ENCODE assay signal across 25 cellular contexts in genomic region chr3:73470851-73471250, GRCh38.
DNase-seq lines count a peak whose midpoint lies in the region; ATAC-seq and TF ChIP-seq lines count a peak whose summit lies in the region.
"Had no signal": no experiment of that assay in that cellular context is flagged by ENCODE, and none has a peak within 500 bp of the region (broad histone marks: within the 10 kb centered on the region; RNA-seq: fewer than 3 reads in every experiment).

No MANE protein-coding gene starts in this region.

- ATAC-seq in GM18907 (IDR thresholded peaks at IDR 0.05; ENCODE audit: unreplicated experiment) (no peak), GM18870 (IDR thresholded peaks at IDR 0.05; ENCODE audit: unreplicated experiment) (no peak)
- ATAC-seq: CD8-positive, alpha-beta T cell; HepG2; Panc1 had no signal

- no peaks in the 10 kb centered on the region for H3K9me3 ChIP-seq in HEK293 (ENCODE audit: control insufficient read depth, insufficient read depth, low read depth, low read length)
- H3K9me3 ChIP-seq in stomach smooth muscle (ENCODE audit: control insufficient read depth in 2 of 2, low read length in 2 of 2): no peaks in the 10 kb centered on the region
- H3K9me3 ChIP-seq: Caco-2 had no signal

- no peaks in the 10 kb centered on the region for H3K4me1 ChIP-seq in HEK293 (ENCODE audit: control insufficient read depth, insufficient read depth, low read length)
- H3K4me1 ChIP-seq in stomach smooth muscle (ENCODE audit: control insufficient read depth, insufficient read depth, low read length): peaks cover 21% of the 10 kb centered on the region

- POLR2A ChIA-PET in HEK293 (lab: Yijun Ruan, JAX): no interaction called here
- POLR2A ChIA-PET in RWPE1 (lab: Yijun Ruan, JAX; ENCODE audit: low non-redundant PET): no interaction called here

- DNase-seq in DMS 273 (lab: John Stamatoyannopoulos, UW; ENCODE audit: unreplicated experiment) (peak; percentile 15), DMS 273 treated with DMSO at 0.1 percent for 48 hours (lab: John Stamatoyannopoulos, UW) (no peak), NCI-H748 treated with DMSO at 0.1 percent for 48 hours (lab: John Stamatoyannopoulos, UW) (peak; percentile 22), RWPE1 (ENCODE audit: low spot score) (no peak)
- DNase-seq: Caco-2; CD8-positive, alpha-beta T cell; DMS153; DND-41; HCEC 1CT; Karpas-422; NCI-H1694; NCI-H2029 treated with DMSO at 0.1 percent for 48 hours; NCI-H2171; NCI-H226; NCI-H510A treated with DMSO at 0.1 percent for 48 hours; SHP77 treated with DMSO at 0.1 percent for 48 hours; T-helper 1 cell had no signal

- no peak overlapping the region for H3K9ac ChIP-seq in stomach smooth muscle (ENCODE audit: low read length in 2 of 2)

- TF ChIP-seq CTCF in HEK293 (tag by site-specific recombination; IDR thresholded peaks at IDR 0.05) (no peak), RWPE1 (conservative IDR thresholded peaks at IDR 0.05; ENCODE audit: low read depth) (no peak)

- no peaks in the 10 kb centered on the region for H3K36me3 ChIP-seq in HEK293 (ENCODE audit: control insufficient read depth in 2 of 2, insufficient read depth in 1 of 2, low read length in 2 of 2)
- H3K36me3 ChIP-seq in stomach smooth muscle (ENCODE audit: control insufficient read depth in 2 of 2, insufficient read depth in 2 of 2, low read length in 2 of 2): no peaks in the 10 kb centered on the region

- no peak overlapping the region for H3K4me3 ChIP-seq in HEK293 (ENCODE audit: low read depth, low read length)
- no peak overlapping the region for H3K4me3 ChIP-seq in stomach smooth muscle (ENCODE audit: low read length in 2 of 2)

- H3K27ac ChIP-seq in HEK293 (ENCODE audit: extremely low read depth, low read depth, low read length) (no peak overlapping the region), stomach smooth muscle (ENCODE audit: low read length) (peak overlapping the region; percentile 60), RWPE1 (no peak overlapping the region)
- H3K27ac ChIP-seq: 22Rv1, C4-2B had no signal

- CTCF ChIA-PET in HEK293 (lab: Yijun Ruan, JAX): no interaction called here
- CTCF ChIA-PET in RWPE1 (lab: Yijun Ruan, JAX): no interaction called here

- H3K27me3 ChIP-seq in stomach smooth muscle (ENCODE audit: control insufficient read depth in 1 of 2, insufficient read depth in 2 of 2, low read length in 2 of 2): no peaks in the 10 kb centered on the region

TF ChIP-seq in HEK293, 187 proteins besides CTCF, POLR2A, EP300 and RAD21:
- no peak for TF ChIP-seq ZNF155 (tag by site-specific recombination; IDR thresholded peaks at IDR 0.05)
- 0 out of 2 replicates have a peak, but pooled peaks have one; percentile 0 for TF ChIP-seq SCRT2 (tag by site-specific recombination; IDR thresholded peaks at IDR 0.05)
- 0 out of 2 replicates have a peak, but pooled peaks have one; percentile 41 for TF ChIP-seq ZNF184 (tag by site-specific recombination; IDR thresholded peaks at IDR 0.05)

Comparison
In these comparisons a context has a peak if more than half of its experiments do, and no peak if none do; other contexts are left out.
1. DNase-seq: peak in DMS 273 (single experiment) and NCI-H748 treated with DMSO at 0.1 percent for 48 hours (single experiment); none in DMS 273 treated with DMSO at 0.1 percent for 48 hours (single experiment) and RWPE1 (single experiment).